In the genomic region with DNA sequence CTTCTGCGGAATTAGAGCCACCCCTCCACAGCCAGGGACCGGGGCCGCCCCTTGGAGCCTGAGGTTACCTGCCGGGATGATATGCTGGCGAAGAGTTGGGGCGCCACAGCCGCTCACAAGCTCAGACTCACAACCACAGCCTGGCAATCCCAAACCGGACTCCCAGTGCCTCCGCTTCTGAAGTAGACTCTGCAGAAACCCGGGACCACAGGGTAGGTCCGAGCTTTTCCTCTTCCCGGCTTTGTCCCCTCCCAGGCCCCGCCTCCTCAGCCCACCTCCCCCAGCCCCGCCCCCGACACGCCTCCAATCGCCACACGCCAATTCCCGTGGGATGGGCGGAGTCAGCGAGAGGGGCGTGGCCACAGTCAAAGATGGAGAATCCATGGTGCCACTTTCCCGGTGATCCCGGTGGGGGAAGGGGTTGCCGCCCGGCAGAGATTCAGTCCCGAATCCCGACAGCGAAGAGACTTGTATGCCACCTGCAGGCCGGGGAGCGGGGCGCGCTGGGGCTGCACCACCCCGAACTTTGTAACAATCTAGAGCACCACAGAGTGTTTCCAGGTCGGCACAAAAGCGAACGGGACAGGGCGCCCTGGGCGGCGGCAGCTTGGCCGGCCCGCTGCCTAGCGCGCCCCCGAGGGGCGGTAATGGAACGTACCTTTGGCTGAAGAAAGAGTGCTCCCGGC, we compare ENCODE assay signal across 1 cellular context.
TF ChIP-seq lines count a peak whose summit lies in the region.

Gene IDH1, minus strand, starts transcription at position 201 of the 686 bp plus-strand sequence. CDS start 3,520 bp downstream, outside the sequence.

TF ChIP-seq in K562, 482 proteins besides CTCF, POLR2A, EP300 and RAD21 (continued from another document and continues in another):
- TF ChIP-seq CHAMP1 (IDR thresholded peaks at IDR 0.05) (peak; percentile 54; the same call in 1 of the 2 replicates), RBM34 (IDR thresholded peaks at IDR 0.05; ENCODE audit: borderline replicate concordance, insufficient read depth, low read length) (no peak), ZNF518B (CRISPR knock-in tag; IDR thresholded peaks at IDR 0.05) (no peak), SRSF9 (IDR thresholded peaks at IDR 0.05; ENCODE audit: borderline replicate concordance, low read depth, low read length) (no peak), NBN (IDR thresholded peaks at IDR 0.05; ENCODE audit: low read depth) (no peak), LCOR (CRISPR knock-in tag; IDR thresholded peaks at IDR 0.05) (no peak), ZNF212 (CRISPR knock-in tag; IDR thresholded peaks at IDR 0.05) (no peak), ZNF77 (CRISPR knock-in tag; IDR thresholded peaks at IDR 0.05) (no peak), PRPF4 (IDR thresholded peaks at IDR 0.05; ENCODE audit: insufficient read depth, low read depth, low read length, poor library complexity, severe bottlenecking) (no peak), KAT8 (IDR thresholded peaks at IDR 0.05; ENCODE audit: low read depth) (no peak), STAG1 (CRISPR knock-in tag; IDR thresholded peaks at IDR 0.05; ENCODE audit: borderline replicate concordance) (no peak), TFAP4 (CRISPR knock-in tag; IDR thresholded peaks at IDR 0.05; ENCODE audit: borderline replicate concordance) (peak; percentile 49; the same call in 1 of the 2 replicates), MLX (CRISPR knock-in tag; conservative IDR thresholded peaks at IDR 0.05) (no peak), DPF2 (IDR thresholded peaks at IDR 0.05) (no peak), JUND (IDR thresholded peaks at IDR 0.05; ENCODE audit: borderline replicate concordance, low read depth, low read length) (0 out of 2 replicates have a peak, but pooled peaks have one; percentile 8), JUND (tag; IDR thresholded peaks at IDR 0.05; ENCODE audit: borderline replicate concordance, low read depth, low read length) (no peak), HINFP (tag; conservative IDR thresholded peaks at IDR 0.05; ENCODE audit: low read depth) (no peak), RCOR1 (IDR thresholded peaks at IDR 0.05; ENCODE audit: borderline replicate concordance in 1 of 2, low read depth in 2 of 2, low read length in 2 of 2) (no peak; a peak in 1 of 4 replicates), CHD2 (IDR thresholded peaks at IDR 0.05; ENCODE audit: low read depth, low read length) (no peak), HNRNPL (IDR thresholded peaks at IDR 0.05; ENCODE audit: low read depth, low read length) (no peak), TAF7 (tag; IDR thresholded peaks at IDR 0.05) (peak; percentile 36; the same call in 1 of the 2 replicates), EGR1 (conservative IDR thresholded peaks at IDR 0.05) (no peak), FOXK1 (CRISPR knock-in tag; IDR thresholded peaks at IDR 0.05; ENCODE audit: borderline replicate concordance) (no peak), TOE1 (IDR thresholded peaks at IDR 0.05; ENCODE audit: borderline replicate concordance) (no peak), TOE1 (CRISPR knock-in tag; IDR thresholded peaks at IDR 0.05; ENCODE audit: borderline replicate concordance, low read depth) (no peak), NR2F6 (CRISPR knock-in tag; IDR thresholded peaks at IDR 0.05) (no peak), KLF13 (tag; IDR thresholded peaks at IDR 0.05; ENCODE audit: borderline replicate concordance, low read depth) (no peak), TBP (optimal IDR thresholded peaks at IDR 0.05; ENCODE audit: low read depth, low read length) (peak; percentile 49), GTF2F1 (IDR thresholded peaks at IDR 0.05; ENCODE audit: low read depth, low read length) (no peak), CBFB (CRISPR knock-in tag; IDR thresholded peaks at IDR 0.05) (no peak), NR2C2 (CRISPR knock-in tag; IDR thresholded peaks at IDR 0.05) (no peak), NR2C2 (tag; IDR thresholded peaks at IDR 0.05) (peak; percentile 60), L3MBTL2 (IDR thresholded peaks at IDR 0.05) (peak; percentile 18; the same call in 1 of the 2 replicates), MTF1 (CRISPR knock-in tag; IDR thresholded peaks at IDR 0.05; ENCODE audit: borderline replicate concordance) (no peak), NFE2L1 (tag; IDR thresholded peaks at IDR 0.05; ENCODE audit: borderline replicate concordance, low read depth) (no peak), ZNF124 (CRISPR knock-in tag; IDR thresholded peaks at IDR 0.05) (no peak), ETS2 (tag; IDR thresholded peaks at IDR 0.05; ENCODE audit: borderline replicate concordance, poor library complexity, severe bottlenecking) (no peak), TAF1 (IDR thresholded peaks at IDR 0.05; ENCODE audit: control insufficient read depth, extremely low read depth, insufficient read depth, low read length, severe bottlenecking) (peak; percentile 41), NFYB (IDR thresholded peaks at IDR 0.05; ENCODE audit: extremely low read depth, insufficient read length) (no peak)
- TF ChIP-seq, protein P1, sequence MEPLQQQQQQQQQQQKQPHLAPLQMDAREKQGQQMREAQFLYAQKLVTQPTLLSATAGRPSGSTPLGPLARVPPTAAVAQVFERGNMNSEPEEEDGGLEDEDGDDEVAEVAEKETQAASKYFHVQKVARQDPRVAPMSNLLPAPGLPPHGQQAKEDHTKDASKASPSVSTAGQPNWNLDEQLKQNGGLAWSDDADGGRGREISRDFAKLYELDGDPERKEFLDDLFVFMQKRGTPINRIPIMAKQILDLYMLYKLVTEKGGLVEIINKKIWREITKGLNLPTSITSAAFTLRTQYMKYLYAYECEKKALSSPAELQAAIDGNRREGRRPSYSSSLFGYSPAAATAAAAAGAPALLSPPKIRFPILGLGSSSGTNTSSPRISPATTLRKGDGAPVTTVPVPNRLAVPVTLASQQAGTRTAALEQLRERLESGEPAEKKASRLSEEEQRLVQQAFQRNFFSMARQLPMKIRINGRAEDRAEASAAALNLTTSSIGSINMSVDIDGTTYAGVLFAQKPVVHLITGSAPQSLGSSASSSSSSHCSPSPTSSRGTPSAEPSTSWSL (CRISPR knock-in tag; IDR thresholded peaks at IDR 0.05; ENCODE audit: borderline replicate concordance) = no peak
- TF ChIP-seq, protein P2, sequence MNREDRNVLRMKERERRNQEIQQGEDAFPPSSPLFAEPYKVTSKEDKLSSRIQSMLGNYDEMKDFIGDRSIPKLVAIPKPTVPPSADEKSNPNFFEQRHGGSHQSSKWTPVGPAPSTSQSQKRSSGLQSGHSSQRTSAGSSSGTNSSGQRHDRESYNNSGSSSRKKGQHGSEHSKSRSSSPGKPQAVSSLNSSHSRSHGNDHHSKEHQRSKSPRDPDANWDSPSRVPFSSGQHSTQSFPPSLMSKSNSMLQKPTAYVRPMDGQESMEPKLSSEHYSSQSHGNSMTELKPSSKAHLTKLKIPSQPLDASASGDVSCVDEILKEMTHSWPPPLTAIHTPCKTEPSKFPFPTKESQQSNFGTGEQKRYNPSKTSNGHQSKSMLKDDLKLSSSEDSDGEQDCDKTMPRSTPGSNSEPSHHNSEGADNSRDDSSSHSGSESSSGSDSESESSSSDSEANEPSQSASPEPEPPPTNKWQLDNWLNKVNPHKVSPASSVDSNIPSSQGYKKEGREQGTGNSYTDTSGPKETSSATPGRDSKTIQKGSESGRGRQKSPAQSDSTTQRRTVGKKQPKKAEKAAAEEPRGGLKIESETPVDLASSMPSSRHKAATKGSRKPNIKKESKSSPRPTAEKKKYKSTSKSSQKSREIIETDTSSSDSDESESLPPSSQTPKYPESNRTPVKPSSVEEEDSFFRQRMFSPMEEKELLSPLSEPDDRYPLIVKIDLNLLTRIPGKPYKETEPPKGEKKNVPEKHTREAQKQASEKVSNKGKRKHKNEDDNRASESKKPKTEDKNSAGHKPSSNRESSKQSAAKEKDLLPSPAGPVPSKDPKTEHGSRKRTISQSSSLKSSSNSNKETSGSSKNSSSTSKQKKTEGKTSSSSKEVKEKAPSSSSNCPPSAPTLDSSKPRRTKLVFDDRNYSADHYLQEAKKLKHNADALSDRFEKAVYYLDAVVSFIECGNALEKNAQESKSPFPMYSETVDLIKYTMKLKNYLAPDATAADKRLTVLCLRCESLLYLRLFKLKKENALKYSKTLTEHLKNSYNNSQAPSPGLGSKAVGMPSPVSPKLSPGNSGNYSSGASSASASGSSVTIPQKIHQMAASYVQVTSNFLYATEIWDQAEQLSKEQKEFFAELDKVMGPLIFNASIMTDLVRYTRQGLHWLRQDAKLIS (CRISPR knock-in tag; IDR thresholded peaks at IDR 0.05) = no peak
- TF ChIP-seq, protein P3, sequence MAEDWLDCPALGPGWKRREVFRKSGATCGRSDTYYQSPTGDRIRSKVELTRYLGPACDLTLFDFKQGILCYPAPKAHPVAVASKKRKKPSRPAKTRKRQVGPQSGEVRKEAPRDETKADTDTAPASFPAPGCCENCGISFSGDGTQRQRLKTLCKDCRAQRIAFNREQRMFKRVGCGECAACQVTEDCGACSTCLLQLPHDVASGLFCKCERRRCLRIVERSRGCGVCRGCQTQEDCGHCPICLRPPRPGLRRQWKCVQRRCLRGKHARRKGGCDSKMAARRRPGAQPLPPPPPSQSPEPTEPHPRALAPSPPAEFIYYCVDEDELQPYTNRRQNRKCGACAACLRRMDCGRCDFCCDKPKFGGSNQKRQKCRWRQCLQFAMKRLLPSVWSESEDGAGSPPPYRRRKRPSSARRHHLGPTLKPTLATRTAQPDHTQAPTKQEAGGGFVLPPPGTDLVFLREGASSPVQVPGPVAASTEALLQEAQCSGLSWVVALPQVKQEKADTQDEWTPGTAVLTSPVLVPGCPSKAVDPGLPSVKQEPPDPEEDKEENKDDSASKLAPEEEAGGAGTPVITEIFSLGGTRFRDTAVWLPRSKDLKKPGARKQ (CRISPR knock-in tag; IDR thresholded peaks at IDR 0.05) = no peak
